Comparison of ENCODE assay signal across 23 cellular contexts in the genomic region with DNA sequence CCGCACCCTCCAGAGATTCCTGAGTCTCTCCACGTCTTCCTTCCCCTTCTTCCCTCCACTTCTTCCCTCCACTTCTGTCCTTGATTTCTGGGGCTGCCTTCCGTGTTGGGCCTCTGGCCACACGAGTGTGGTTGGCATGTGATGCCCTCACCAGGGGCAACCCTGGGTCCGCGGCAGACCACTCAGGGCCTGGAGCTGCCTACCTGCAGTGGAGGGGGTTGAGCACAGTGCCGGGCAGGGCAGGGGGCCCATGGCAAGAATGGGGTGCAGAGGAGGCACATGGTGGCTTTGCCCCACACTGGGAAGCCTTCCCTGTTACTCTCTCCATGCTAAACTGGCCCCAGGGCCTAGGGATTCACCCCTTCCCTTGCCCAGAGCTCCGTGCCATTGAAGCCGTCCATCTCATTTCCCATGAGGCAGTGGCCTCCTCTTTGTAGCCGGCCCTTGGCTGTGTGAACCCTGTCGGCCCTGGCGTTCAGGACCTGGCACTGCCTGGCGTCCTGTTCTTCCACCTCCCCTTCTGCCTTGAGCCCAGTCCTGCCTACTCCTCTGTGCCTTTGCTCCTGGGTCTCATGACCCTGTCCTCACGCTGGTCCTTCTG.
"Had no signal": no experiment of that assay in that cellular context is flagged by ENCODE, and none has a peak within 500 bp of the region (broad histone marks: within the 10 kb centered on the region; RNA-seq: fewer than 3 reads in every experiment).

No MANE protein-coding gene starts in this region.

- FAIRE-seq: endometrium, small intestine, TTC549 had no signal

- H3K27me3 Mint-ChIP-seq: activated naive CD8-positive, alpha-beta T cell treated with anti-CD3 and anti-CD28 coated beads, Interleukin-2, amount 10 ng/mL, durations not matched to agents 7 days and 5 days; stimulated activated naive CD8-positive, alpha-beta T cell treated with anti-CD3 and anti-CD28 coated beads, Interleukin-15, Interleukin-2, amounts not matched to agents 100 ng/mL and 50 ng/mL, for 24 hours had no signal

- H3K27ac Mint-ChIP-seq: activated T-helper 2 cell treated with anti-CD3 and anti-CD28 coated beads, Interferon-gamma antibody, Interleukin-2, Interleukin-4, amounts not matched to agents 10 μg/mL and 5 μg/mL and 100 μg/mL, durations not matched to agents 14 hours and 24 hours and 36 hours; nephron; stimulated activated naive CD8-positive, alpha-beta T cell treated with anti-CD3 and anti-CD28 coated beads, Interleukin-15, Interleukin-2, amounts not matched to agents 100 ng/mL and 50 ng/mL, for 24 hours had no signal

- H3K9me3 ChIP-seq: breast epithelium, heart right ventricle, tibial artery had no signal

- H3K4me1 Mint-ChIP-seq: activated naive CD8-positive, alpha-beta T cell treated with anti-CD3 and anti-CD28 coated beads, Interleukin-2, amount 10 ng/mL, durations not matched to agents 7 days and 5 days; nephron had no signal

- H3K4me3 ChIP-seq: breast epithelium, coronary artery, heart right ventricle, tibial artery had no signal

- H3K9me3 Mint-ChIP-seq: activated naive CD8-positive, alpha-beta T cell treated with anti-CD3 and anti-CD28 coated beads, Interleukin-2, amount 10 ng/mL, durations not matched to agents 7 days and 5 days; activated T-helper 2 cell treated with anti-CD3 and anti-CD28 coated beads, Interferon-gamma antibody, Interleukin-2, Interleukin-4, amounts not matched to agents 10 μg/mL and 5 μg/mL and 100 μg/mL, durations not matched to agents 14 hours and 24 hours and 36 hours; nephron; stimulated activated naive CD8-positive, alpha-beta T cell treated with anti-CD3 and anti-CD28 coated beads, Interleukin-15, Interleukin-2, amounts not matched to agents 100 ng/mL and 50 ng/mL, for 24 hours had no signal

- DNase-seq: activated CD4-positive, CD25-positive, alpha-beta regulatory T cell treated with anti-CD3 and anti-CD28 coated beads, Interleukin-2, amount 50 U/mL, for 72 hours; activated naive CD4-positive, alpha-beta T cell; activated naive CD8-positive, alpha-beta T cell treated with anti-CD3 and anti-CD28 coated beads, Interleukin-2, amount 10 ng/mL, durations not matched to agents 7 days and 5 days; activated T-cell treated with anti-CD3 and anti-CD28 coated beads, Interleukin-2, amount 50 U/mL, for 1 hour; amniotic stem cell; heart right ventricle; left colon; mesenchymal stem cell; nucleus accumbens; small intestine; stimulated activated CD4-positive, alpha-beta T cell treated with anti-CD3 and anti-CD28 coated beads, Interleukin-15, amount 100 ng/mL, for 24 hours; substantia nigra; T-helper 1 cell; WERI-Rb-1 had no signal

- H3K27me3 ChIP-seq: breast epithelium, heart right ventricle, tibial artery had no signal

- H3K4me1 ChIP-seq: breast epithelium, tibial artery had no signal

- H3K4me3 Mint-ChIP-seq: activated naive CD8-positive, alpha-beta T cell treated with anti-CD3 and anti-CD28 coated beads, Interleukin-2, amount 10 ng/mL, durations not matched to agents 7 days and 5 days; nephron; stimulated activated naive CD8-positive, alpha-beta T cell treated with anti-CD3 and anti-CD28 coated beads, Interleukin-15, Interleukin-2, amounts not matched to agents 100 ng/mL and 50 ng/mL, for 24 hours had no signal

- ATAC-seq: heart right ventricle, left colon, sciatic nerve had no signal

- H3K27ac ChIP-seq: breast epithelium, coronary artery, heart right ventricle, tibial artery, WERI-Rb-1 had no signal
